Comparison of ENCODE assay signal across 1 cellular context in the genomic region with DNA sequence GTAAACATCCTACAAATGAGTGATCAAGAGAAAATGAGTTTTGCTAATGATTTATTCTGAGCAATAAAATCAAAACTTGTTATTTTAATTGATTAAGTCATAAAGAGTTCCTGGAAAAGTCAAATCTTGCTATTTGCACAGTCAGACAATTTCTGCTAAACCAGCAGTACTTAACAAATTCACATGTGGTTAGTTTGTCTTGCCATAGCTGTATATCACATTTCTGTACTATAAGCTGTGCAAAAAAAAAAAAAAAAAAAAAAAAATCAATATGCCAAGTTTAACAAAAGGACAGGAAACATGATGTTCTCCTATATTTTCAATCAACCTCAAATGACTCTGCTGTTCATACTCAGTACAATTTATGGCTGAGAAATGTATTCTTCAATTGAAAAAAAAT.
TF ChIP-seq lines count a peak whose summit lies in the region.

No MANE protein-coding gene starts in this region.

TF ChIP-seq in HEK293, 187 proteins besides CTCF, POLR2A, EP300 and RAD21 (continued from another document):
- TF ChIP-seq PRDM6 (tag by site-specific recombination; IDR thresholded peaks at IDR 0.05): peak; percentile 94
- peak; percentile 69 for TF ChIP-seq FEZF1 (tag by site-specific recombination; IDR thresholded peaks at IDR 0.05)
- no peak for TF ChIP-seq ZNF791 (tag by site-specific recombination; IDR thresholded peaks at IDR 0.05)
- TF ChIP-seq PRDM2 (tag by site-specific recombination; IDR thresholded peaks at IDR 0.05; ENCODE audit: borderline replicate concordance): no peak
- TF ChIP-seq, protein P1, sequence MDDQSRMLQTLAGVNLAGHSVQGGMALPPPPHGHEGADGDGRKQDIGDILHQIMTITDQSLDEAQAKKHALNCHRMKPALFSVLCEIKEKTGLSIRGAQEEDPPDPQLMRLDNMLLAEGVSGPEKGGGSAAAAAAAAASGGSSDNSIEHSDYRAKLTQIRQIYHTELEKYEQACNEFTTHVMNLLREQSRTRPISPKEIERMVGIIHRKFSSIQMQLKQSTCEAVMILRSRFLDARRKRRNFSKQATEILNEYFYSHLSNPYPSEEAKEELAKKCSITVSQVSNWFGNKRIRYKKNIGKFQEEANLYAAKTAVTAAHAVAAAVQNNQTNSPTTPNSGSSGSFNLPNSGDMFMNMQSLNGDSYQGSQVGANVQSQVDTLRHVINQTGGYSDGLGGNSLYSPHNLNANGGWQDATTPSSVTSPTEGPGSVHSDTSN (CRISPR knock-in tag; IDR thresholded peaks at IDR 0.05): no peak
- TF ChIP-seq OSR2 (tag by site-specific recombination; IDR thresholded peaks at IDR 0.05): peak; percentile 43; the same call in 1 of the 2 replicates
- TF ChIP-seq ZNF549 (tag by site-specific recombination; IDR thresholded peaks at IDR 0.05): no peak
- peak; percentile 52 for TF ChIP-seq ZNF843 (tag by site-specific recombination; IDR thresholded peaks at IDR 0.05)
- TF ChIP-seq GFI1B (tag by site-specific recombination; IDR thresholded peaks at IDR 0.05): peak; percentile 55; the same call in 1 of the 2 replicates
